ENCODE assay signal across 9 cellular contexts in genomic region chr6:167832497-167833395, GRCh38. TPM values are rescaled to one million over a fixed set of nuclear protein-coding genes. Genes with fewer than 3 reads are reported as not detected.
DNase-seq lines count a peak whose midpoint lies in the region; ATAC-seq lines count a peak whose summit lies in the region.
"Had no signal": no experiment of that assay in that cellular context is flagged by ENCODE, and none has a peak within 500 bp of the region (broad histone marks: within the 10 kb centered on the region; RNA-seq: fewer than 3 reads in every experiment).

No MANE protein-coding gene starts in this region.

- peaks cover 64% of the 10 kb centered on the region for H3K4me1 Mint-ChIP-seq in activated CD4-positive, alpha-beta memory T cell treated with anti-CD3 and anti-CD28 coated beads, Interleukin-2, amount 10 ng/mL, durations not matched to agents 7 days and 5 days

- H3K27me3 Mint-ChIP-seq in activated CD4-positive, alpha-beta memory T cell treated with anti-CD3 and anti-CD28 coated beads, Interleukin-2, amount 10 ng/mL, durations not matched to agents 7 days and 5 days: peaks cover 38% of the 10 kb centered on the region

- H3K27me3 ChIP-seq in muscle layer of duodenum (ENCODE audit: low read depth, low read length): no peaks in the 10 kb centered on the region

- peak overlapping the region in 1 of 2 donors; percentile 2 for H3K4me3 ChIP-seq in muscle layer of duodenum (ENCODE audit: low read depth in 1 of 2, low read length in 2 of 2)

- H3K9me3 ChIP-seq in muscle layer of duodenum (ENCODE audit: control insufficient read depth in 1 of 2, low read length in 2 of 2): no peaks in the 10 kb centered on the region

- ATAC-seq in GM18909 (IDR thresholded peaks at IDR 0.05; ENCODE audit: poor library complexity, unreplicated experiment) (peak; percentile 46), HG02678 (IDR thresholded peaks at IDR 0.05; ENCODE audit: unreplicated experiment) (peak; percentile 39), HG02938 (IDR thresholded peaks at IDR 0.05; ENCODE audit: unreplicated experiment) (no peak)

- H3K36me3 ChIP-seq in muscle layer of duodenum (ENCODE audit: control insufficient read depth in 1 of 2, insufficient read depth in 2 of 2, low read length in 2 of 2): no peaks in the 10 kb centered on the region

- H3K4me1 ChIP-seq in muscle layer of duodenum (ENCODE audit: control insufficient read depth in 1 of 2, insufficient read depth in 2 of 2, low read length in 2 of 2): peaks cover 0 to 11% of the 10 kb centered on the region in 2 donors

- CTCF ChIA-PET in activated CD4-positive, alpha-beta memory T cell treated with anti-CD3 and anti-CD28 coated beads, Interleukin-2, amount 10 ng/mL, durations not matched to agents 7 days and 5 days (lab: Charles Lee): no interaction called here

- no peaks in the 10 kb centered on the region for H3K9me3 Mint-ChIP-seq in activated CD4-positive, alpha-beta memory T cell treated with anti-CD3 and anti-CD28 coated beads, Interleukin-2, amount 10 ng/mL, durations not matched to agents 7 days and 5 days

- DNase-seq in activated CD4-positive, alpha-beta memory T cell treated with anti-CD3 and anti-CD28 coated beads, Interleukin-2, amount 10 ng/mL, durations not matched to agents 7 days and 5 days: no peak
- DNase-seq in NCI-H526 (lab: John Stamatoyannopoulos, UW) (no peak), occipital lobe (lab: John Stamatoyannopoulos, UW) (no peak)
- no peak for DNase-seq in effector CD8-positive, alpha-beta T cell (lab: John Stamatoyannopoulos, UW)
- DNase-seq: NCI-H774 had no signal

- H3K36me3 Mint-ChIP-seq in activated CD4-positive, alpha-beta memory T cell treated with anti-CD3 and anti-CD28 coated beads, Interleukin-2, amount 10 ng/mL, durations not matched to agents 7 days and 5 days (ENCODE audit: low read depth): peaks cover 3% of the 10 kb centered on the region

- H3K27ac ChIP-seq in muscle layer of duodenum (ENCODE audit: low read length): peak overlapping the region; percentile 26

- H3K4me3 Mint-ChIP-seq in activated CD4-positive, alpha-beta memory T cell treated with anti-CD3 and anti-CD28 coated beads, Interleukin-2, amount 10 ng/mL, durations not matched to agents 7 days and 5 days: peak overlapping the region; percentile 56

- peak overlapping the region; percentile 60 for H3K27ac Mint-ChIP-seq in activated CD4-positive, alpha-beta memory T cell treated with anti-CD3 and anti-CD28 coated beads, Interleukin-2, amount 10 ng/mL, durations not matched to agents 7 days and 5 days

- POLR2A ChIA-PET in activated CD4-positive, alpha-beta memory T cell treated with anti-CD3 and anti-CD28 coated beads, Interleukin-2, amount 10 ng/mL, durations not matched to agents 7 days and 5 days (lab: Charles Lee): no interaction called here

RNA-seq across cellular contexts. Expression of gene AFDN, which starts 6.0 kb away (rescaled TPM):
- total RNA-seq in activated CD4-positive, alpha-beta memory T cell treated with anti-CD3 and anti-CD28 coated beads, Interleukin-2, amount 10 ng/mL, durations not matched to agents 7 days and 5 days: 10 to 100 TPM; 45.9 to 46.3 TPM
- total RNA-seq in occipital lobe: 237 TPM
